ENCODE assay signal across 13 cellular contexts in the genomic region with DNA sequence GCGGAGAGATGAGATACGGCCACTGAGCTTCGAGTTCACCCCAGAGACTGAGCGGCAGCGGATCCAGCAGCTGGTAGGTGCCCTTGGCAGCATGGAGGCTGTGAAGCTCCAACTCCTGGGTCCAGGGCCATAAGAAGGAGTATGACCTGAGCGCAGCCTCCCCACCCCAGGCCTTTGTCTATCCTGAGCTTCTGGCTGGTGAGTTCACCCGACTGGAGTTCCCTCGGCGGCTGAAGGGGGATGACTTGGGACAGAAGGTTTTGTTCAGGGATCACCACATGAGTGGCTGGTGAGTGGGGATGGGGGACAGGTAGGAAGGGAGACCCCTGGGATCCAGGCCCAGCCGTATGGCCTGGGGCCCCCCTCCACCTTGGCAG. TPM values are rescaled to one million over a fixed set of nuclear protein-coding genes. Genes with fewer than 3 reads are reported as not detected.
A peak's percentile ranks its signal among the peaks of the same experiment; 100 is the strongest.
DNase-seq lines count a peak whose midpoint lies in the region; ATAC-seq and TF ChIP-seq lines count a peak whose summit lies in the region.
"Had no signal": no experiment of that assay in that cellular context is flagged by ENCODE, and none has a peak within 500 bp of the region (broad histone marks: within the 10 kb centered on the region; RNA-seq: fewer than 3 reads in every experiment).

No MANE protein-coding gene starts in this region.

- peaks cover 0 to 56% (median 32%) of the 10 kb centered on the region in 6 donors for H3K36me3 ChIP-seq in spleen

- DNase-seq in activated CD4-positive, alpha-beta T cell treated with anti-CD3 and anti-CD28 coated beads, Interleukin-2, amount 10 ng/mL, durations not matched to agents 24 days and 14 days, result no peak
- no peak for DNase-seq in activated CD4-positive, alpha-beta T cell treated with anti-CD3 and anti-CD28 coated beads for 4 hours
- DNase-seq in RWPE1 (ENCODE audit: low spot score) (no peak), spleen (peak; percentile 76), erythroblast (lab: John Stamatoyannopoulos, UW) (no peak), kidney tubule cell (ENCODE audit: low spot score) (no peak)
- DNase-seq: anterior cingulate cortex, NCI-H1092 treated with DMSO at 0.1 percent for 48 hours, NCI-H510A had no signal

- 86 to 98% (median 96%) methylated on average over 10 of the region's 10 CpGs for WGBS in spleen, 5 donors

- H3K27ac ChIP-seq in RWPE1, result peak overlapping the region; percentile 87
- H3K27ac ChIP-seq in spleen, result peak overlapping the region in 4 of 8 donors; percentile 95 to 98 (median 97)

- no peaks in the 10 kb centered on the region for H3K27me3 Mint-ChIP-seq in activated CD4-positive, alpha-beta T cell treated with anti-CD3 and anti-CD28 coated beads, Interleukin-2, amount 10 ng/mL, durations not matched to agents 24 days and 14 days
- peaks cover 41% of the 10 kb centered on the region for H3K27me3 Mint-ChIP-seq in brain

- TF ChIP-seq CTCF in RWPE1 (conservative IDR thresholded peaks at IDR 0.05; ENCODE audit: low read depth) (no peak), brain (conservative IDR thresholded peaks at IDR 0.05) (no peak), spleen (IDR thresholded peaks at IDR 0.05 in 8 of 11, conservative IDR thresholded peaks at IDR 0.05 in 3 of 11) (no peak)

- H3K4me1 ChIP-seq in spleen, result peaks cover 7 to 98% (median 66%) of the 10 kb centered on the region in 6 donors

- peak overlapping the region; percentile 90 for H3K4me3 Mint-ChIP-seq in activated CD4-positive, alpha-beta T cell treated with anti-CD3 and anti-CD28 coated beads, Interleukin-2, amount 10 ng/mL, durations not matched to agents 24 days and 14 days
- H3K4me3 Mint-ChIP-seq in brain, result no peak overlapping the region
- H3K4me3 Mint-ChIP-seq: GM23338 had no signal

- H3K27me3 ChIP-seq in spleen (replicated peaks in 1 of 7), result no peaks in the 10 kb centered on the region

- ATAC-seq in GM18867 (IDR thresholded peaks at IDR 0.05; ENCODE audit: unreplicated experiment), result no peak
- ATAC-seq: GM23338, Panc1 had no signal

- TF ChIP-seq POLR2A in spleen (IDR thresholded peaks at IDR 0.05) (no peak), erythroblast (IDR thresholded peaks at IDR 0.05; ENCODE audit: low read length) (no peak)

- peaks cover 74% of the 10 kb centered on the region for H3K4me1 Mint-ChIP-seq in activated CD4-positive, alpha-beta T cell treated with anti-CD3 and anti-CD28 coated beads, Interleukin-2, amount 10 ng/mL, durations not matched to agents 24 days and 14 days
- H3K4me1 Mint-ChIP-seq in brain, result peaks cover 22% of the 10 kb centered on the region

- intact Hi-C loops in activated CD4-positive, alpha-beta T cell treated with anti-CD3 and anti-CD28 coated beads, Interleukin-2, amount 10 ng/mL, durations not matched to agents 24 days and 14 days (cut with micrococcal nuclease), result no loop called here
- intact Hi-C loops in spleen (cut with DNase I; ENCODE audit: low total_unique reads), result no loop called here

- H3K36me3 Mint-ChIP-seq in activated CD4-positive, alpha-beta T cell treated with anti-CD3 and anti-CD28 coated beads, Interleukin-2, amount 10 ng/mL, durations not matched to agents 24 days and 14 days (ENCODE audit: low read depth), result peaks cover 48% of the 10 kb centered on the region
- H3K36me3 Mint-ChIP-seq in brain, result peaks cover 25% of the 10 kb centered on the region

- CTCF ChIA-PET in RWPE1 (lab: Yijun Ruan, JAX), result no interaction called here

- H3K9me3 ChIP-seq in spleen, result no peaks in the 10 kb centered on the region

- POLR2A ChIA-PET in RWPE1 (lab: Yijun Ruan, JAX; ENCODE audit: low non-redundant PET), result interaction anchor here (0.9 kb wide), 1 partner anchor 10 kb away, joined by 3 read pairs; no protein-coding TSS in a partner anchor

- H3K9me3 Mint-ChIP-seq in activated CD4-positive, alpha-beta T cell treated with anti-CD3 and anti-CD28 coated beads, Interleukin-2, amount 10 ng/mL, durations not matched to agents 24 days and 14 days, result peaks cover 2% of the 10 kb centered on the region
- H3K9me3 Mint-ChIP-seq in brain, result peaks cover 0 to 7% (median 4%) of the 10 kb centered on the region in 5 experiments

- H3K27ac Mint-ChIP-seq in activated CD4-positive, alpha-beta T cell treated with anti-CD3 and anti-CD28 coated beads, Interleukin-2, amount 10 ng/mL, durations not matched to agents 24 days and 14 days, result peak overlapping the region; percentile 81
- peak overlapping the region in 3 of 5 experiments; percentile 27 to 94 (median 65) for H3K27ac Mint-ChIP-seq in brain
- H3K27ac Mint-ChIP-seq: GM23338 had no signal

- no peak overlapping the region for H3K4me3 ChIP-seq in spleen
- H3K4me3 ChIP-seq: GM23338 had no signal

RNA-seq across cellular contexts. Expression of gene PPM1M, which starts 2.6 kb away (rescaled TPM):
- total RNA-seq in activated CD4-positive, alpha-beta T cell treated with anti-CD3 and anti-CD28 coated beads, Interleukin-2, amount 10 ng/mL, durations not matched to agents 24 days and 14 days, result 48.3 and 49.2 TPM in 2 replicates
- 15.2 TPM for polyA plus RNA-seq in brain (ENCODE audit: insufficient read depth, low read depth, low replicate concordance)
- total RNA-seq in spleen, result 10 to 100 TPM; 26.3 to 77.8 (median 55.8) TPM
- polyA plus RNA-seq in spleen, result 10 to 100 TPM; 29.2 to 37.2 (median 33.6) TPM

RNA-seq across cellular contexts. Expression of gene TWF2, which starts 9.2 kb away (rescaled TPM):
- 80.3 and 87.0 TPM in 2 replicates for total RNA-seq in activated CD4-positive, alpha-beta T cell treated with anti-CD3 and anti-CD28 coated beads, Interleukin-2, amount 10 ng/mL, durations not matched to agents 24 days and 14 days
- polyA plus RNA-seq in brain (ENCODE audit: insufficient read depth, low read depth, low replicate concordance) (49.4 TPM), spleen (10 to 100 TPM; 47.3 to 71.4 (median 59.8) TPM)
- 100 to 1,000 TPM in 1 of 7 donors, 10 to 100 TPM in 6; 57.5 to 109 (median 68.2) TPM for total RNA-seq in spleen

RNA-seq across cellular contexts. Expression of gene TLR9, which starts 22.7 kb away (rescaled TPM):
- 0.17 and 0.42 TPM in 2 replicates for total RNA-seq in activated CD4-positive, alpha-beta T cell treated with anti-CD3 and anti-CD28 coated beads, Interleukin-2, amount 10 ng/mL, durations not matched to agents 24 days and 14 days
- polyA plus RNA-seq in brain (ENCODE audit: insufficient read depth, low read depth, low replicate concordance), result 0.19 TPM
- 1 to 10 TPM; 2.3 to 7.7 (median 4.2) TPM for total RNA-seq in spleen
- 1 to 10 TPM in 1 of 3 donors, under 1 TPM in 1, not detected in 1; 0.55 to 3.8 TPM for polyA plus RNA-seq in spleen
- total RNA-seq: GM23338 had no signal
- polyA plus RNA-seq: GM23338 had no signal

RNA-seq across cellular contexts. Expression of gene WDR82, which starts 30.3 kb away (rescaled TPM):
- 104 and 106 TPM in 2 replicates for total RNA-seq in activated CD4-positive, alpha-beta T cell treated with anti-CD3 and anti-CD28 coated beads, Interleukin-2, amount 10 ng/mL, durations not matched to agents 24 days and 14 days
- polyA plus RNA-seq in brain (ENCODE audit: insufficient read depth, low read depth, low replicate concordance), result 66.7 TPM
- total RNA-seq in spleen, result 10 to 100 TPM; 60.5 to 80.6 (median 72.0) TPM
- polyA plus RNA-seq in spleen, result 10 to 100 TPM; 20.9 to 35.8 (median 23.6) TPM

RNA-seq across cellular contexts. Expression of gene GLYCTK, which starts 39.5 kb away (rescaled TPM):
- 16.3 and 17.4 TPM in 2 replicates for total RNA-seq in activated CD4-positive, alpha-beta T cell treated with anti-CD3 and anti-CD28 coated beads, Interleukin-2, amount 10 ng/mL, durations not matched to agents 24 days and 14 days
- 2.6 TPM for polyA plus RNA-seq in brain (ENCODE audit: insufficient read depth, low read depth, low replicate concordance)
- 10 to 100 TPM; 13.4 to 31.9 (median 26.8) TPM for total RNA-seq in spleen
- 10 to 100 TPM; 14.9 to 22.5 (median 22.2) TPM for polyA plus RNA-seq in spleen
